11 cellular contexts compared by ENCODE assay signal in genomic region chr9:76655121-76655531, GRCh38.
A peak's percentile ranks its signal among the peaks of the same experiment; 100 is the strongest.
DNase-seq lines count a peak whose midpoint lies in the region; ATAC-seq and TF ChIP-seq lines count a peak whose summit lies in the region.
"Had no signal": no experiment of that assay in that cellular context is flagged by ENCODE, and none has a peak within 500 bp of the region (broad histone marks: within the 10 kb centered on the region; RNA-seq: fewer than 3 reads in every experiment).

No MANE protein-coding gene starts in this region.

- DNase-seq in MCF 10A (ENCODE audit: unreplicated experiment) = no peak
- DNase-seq in breast epithelium (ENCODE audit: low spot score in 2 of 2) = no peak
- DNase-seq in activated T-helper 1 cell treated with anti-CD3 and anti-CD28 coated beads, Interleukin-12 subunit alpha, Interleukin-12 subunit beta, Interleukin-2, Interleukin-4 antibody, amounts not matched to agents 30 ng/mL and 10 ng/mL and 1 ng/mL, durations not matched to agents 14 hours and 24 hours and 36 hours (ENCODE audit: low spot score) = no peak
- peak; percentile 80 for DNase-seq in iris pigment epithelial cell (ENCODE audit: low read depth)
- DNase-seq in transverse colon = no peak
- no peak for DNase-seq in AML-193 (lab: John Stamatoyannopoulos, UW)
- DNase-seq: NCI-H1417; stimulated activated CD4-positive, alpha-beta T cell treated with anti-CD3 and anti-CD28 coated beads, Interleukin-4, amount 100 ng/mL, for 1 hour had no signal

- no peak overlapping the region for H3K4me3 ChIP-seq in breast epithelium
- no peak overlapping the region for H3K4me3 ChIP-seq in transverse colon

- H3K9me3 ChIP-seq in breast epithelium = no peaks in the 10 kb centered on the region
- no peaks in the 10 kb centered on the region for H3K9me3 ChIP-seq in transverse colon

- CTCF ChIA-PET in MCF 10A (lab: Yijun Ruan, JAX) = interaction anchor here (1.0 to 10.1 kb wide), 3 partner anchors 12 to 210 kb away, joined by 4 to 226 read pairs (median 89); partner anchors contain the start of gene GCNT1

- no peaks in the 10 kb centered on the region for H3K9me3 Mint-ChIP-seq in MCF 10A (ENCODE audit: unreplicated experiment)
- no peaks in the 10 kb centered on the region for H3K9me3 Mint-ChIP-seq in activated T-helper 1 cell treated with anti-CD3 and anti-CD28 coated beads, Interleukin-12 subunit alpha, Interleukin-12 subunit beta, Interleukin-2, Interleukin-4 antibody, amounts not matched to agents 30 ng/mL and 10 ng/mL and 1 ng/mL, durations not matched to agents 14 hours and 24 hours and 36 hours
- H3K9me3 Mint-ChIP-seq in stimulated activated memory B cell treated with anti-CD40 and anti-IgM and Interleukin-4, amounts not matched to agents 10 μg/mL and 1 μg/mL and 100 μg/mL, for 72 hours = no peaks in the 10 kb centered on the region
- H3K9me3 Mint-ChIP-seq: neural crest cell had no signal

- H3K27ac ChIP-seq in breast epithelium = no peak overlapping the region
- H3K27ac ChIP-seq in transverse colon = peak overlapping the region in 3 of 4 donors; percentile 8 to 44 (median 10)

- intact Hi-C loops in MCF 10A (cut with micrococcal nuclease) (no loop called here), breast epithelium (cut with DNase I; ENCODE audit: low total_unique reads) (no loop called here), transverse colon (cut with DNase I; ENCODE audit: low total_unique reads) (no loop called here)
- intact Hi-C loops in activated T-helper 1 cell treated with anti-CD3 and anti-CD28 coated beads, Interleukin-12 subunit alpha, Interleukin-12 subunit beta, Interleukin-2, Interleukin-4 antibody, amounts not matched to agents 30 ng/mL and 10 ng/mL and 1 ng/mL, durations not matched to agents 14 hours and 24 hours and 36 hours (cut with micrococcal nuclease) = loop anchor here (5.0 kb wide), 1 partner anchor 78 kb away; no protein-coding TSS in a partner anchor

- ATAC-seq in HG02642 (IDR thresholded peaks at IDR 0.05; ENCODE audit: poor library complexity, unreplicated experiment) = no peak
- no peak for ATAC-seq in stimulated activated memory B cell treated with anti-CD40 and anti-IgM and Interleukin-4, amounts not matched to agents 10 μg/mL and 1 μg/mL and 100 μg/mL, for 72 hours

- peaks cover 5% of the 10 kb centered on the region for H3K36me3 Mint-ChIP-seq in MCF 10A (ENCODE audit: insufficient read depth, unreplicated experiment)
- no peaks in the 10 kb centered on the region for H3K36me3 Mint-ChIP-seq in activated T-helper 1 cell treated with anti-CD3 and anti-CD28 coated beads, Interleukin-12 subunit alpha, Interleukin-12 subunit beta, Interleukin-2, Interleukin-4 antibody, amounts not matched to agents 30 ng/mL and 10 ng/mL and 1 ng/mL, durations not matched to agents 14 hours and 24 hours and 36 hours (ENCODE audit: low read depth)
- no peaks in the 10 kb centered on the region for H3K36me3 Mint-ChIP-seq in stimulated activated memory B cell treated with anti-CD40 and anti-IgM and Interleukin-4, amounts not matched to agents 10 μg/mL and 1 μg/mL and 100 μg/mL, for 72 hours

- 72 to 73% methylated on average over 6 of the region's 6 CpGs for WGBS in transverse colon (ENCODE audit: low coverage in 1 of 2), 2 donors

- in situ Hi-C loops in transverse colon (cut with MboI; ENCODE audit: low pct_ligation_motif_present in 1 of 4, low pct_unique_long_range_greater_than_20kb in 1 of 4, low sequenced_read_pairs in 3 of 4) = loop anchor here in 3 of 4 donors (5.0 to 10.0 kb wide), 3 partner anchors 203 to 250 kb away; no protein-coding TSS in a partner anchor

- H3K27me3 ChIP-seq in breast epithelium = no peaks in the 10 kb centered on the region
- no peaks in the 10 kb centered on the region for H3K27me3 ChIP-seq in transverse colon

- no peaks in the 10 kb centered on the region for H3K27me3 Mint-ChIP-seq in MCF 10A (ENCODE audit: insufficient read depth, unreplicated experiment)
- H3K27me3 Mint-ChIP-seq in activated T-helper 1 cell treated with anti-CD3 and anti-CD28 coated beads, Interleukin-12 subunit alpha, Interleukin-12 subunit beta, Interleukin-2, Interleukin-4 antibody, amounts not matched to agents 30 ng/mL and 10 ng/mL and 1 ng/mL, durations not matched to agents 14 hours and 24 hours and 36 hours (ENCODE audit: insufficient read depth) = no peaks in the 10 kb centered on the region
- H3K27me3 Mint-ChIP-seq in stimulated activated memory B cell treated with anti-CD40 and anti-IgM and Interleukin-4, amounts not matched to agents 10 μg/mL and 1 μg/mL and 100 μg/mL, for 72 hours = no peaks in the 10 kb centered on the region

- H3K4me3 Mint-ChIP-seq in MCF 10A (ENCODE audit: unreplicated experiment) = peak overlapping the region; percentile 11
- H3K4me3 Mint-ChIP-seq in activated T-helper 1 cell treated with anti-CD3 and anti-CD28 coated beads, Interleukin-12 subunit alpha, Interleukin-12 subunit beta, Interleukin-2, Interleukin-4 antibody, amounts not matched to agents 30 ng/mL and 10 ng/mL and 1 ng/mL, durations not matched to agents 14 hours and 24 hours and 36 hours = no peak overlapping the region
- H3K4me3 Mint-ChIP-seq in stimulated activated memory B cell treated with anti-CD40 and anti-IgM and Interleukin-4, amounts not matched to agents 10 μg/mL and 1 μg/mL and 100 μg/mL, for 72 hours = no peak overlapping the region
- H3K4me3 Mint-ChIP-seq: neural crest cell had no signal

- peak overlapping the region; percentile 95 for H3K27ac Mint-ChIP-seq in MCF 10A (ENCODE audit: low read depth, unreplicated experiment)
- H3K27ac Mint-ChIP-seq in activated T-helper 1 cell treated with anti-CD3 and anti-CD28 coated beads, Interleukin-12 subunit alpha, Interleukin-12 subunit beta, Interleukin-2, Interleukin-4 antibody, amounts not matched to agents 30 ng/mL and 10 ng/mL and 1 ng/mL, durations not matched to agents 14 hours and 24 hours and 36 hours = peak overlapping the region; percentile 63
- H3K27ac Mint-ChIP-seq in stimulated activated memory B cell treated with anti-CD40 and anti-IgM and Interleukin-4, amounts not matched to agents 10 μg/mL and 1 μg/mL and 100 μg/mL, for 72 hours = no peak overlapping the region

- H3K36me3 ChIP-seq in breast epithelium = no peaks in the 10 kb centered on the region
- no peaks in the 10 kb centered on the region for H3K36me3 ChIP-seq in transverse colon

- POLR2A ChIA-PET in MCF 10A (lab: Yijun Ruan, JAX) = interaction anchor here (1.2 kb wide), 1 partner anchor 199 kb away, joined by 3 read pairs; no protein-coding TSS in a partner anchor

- H3K4me1 ChIP-seq in breast epithelium (no peaks in the 10 kb centered on the region), transverse colon (peaks cover 6 to 57% (median 19%) of the 10 kb centered on the region in 4 donors)

- peaks cover 48% of the 10 kb centered on the region for H3K4me1 Mint-ChIP-seq in MCF 10A (ENCODE audit: insufficient read depth, unreplicated experiment)
- peaks cover 38% of the 10 kb centered on the region for H3K4me1 Mint-ChIP-seq in activated T-helper 1 cell treated with anti-CD3 and anti-CD28 coated beads, Interleukin-12 subunit alpha, Interleukin-12 subunit beta, Interleukin-2, Interleukin-4 antibody, amounts not matched to agents 30 ng/mL and 10 ng/mL and 1 ng/mL, durations not matched to agents 14 hours and 24 hours and 36 hours (ENCODE audit: low read depth)
- H3K4me1 Mint-ChIP-seq in stimulated activated memory B cell treated with anti-CD40 and anti-IgM and Interleukin-4, amounts not matched to agents 10 μg/mL and 1 μg/mL and 100 μg/mL, for 72 hours = peaks cover 26% of the 10 kb centered on the region

- TF ChIP-seq POLR2A in breast epithelium (IDR thresholded peaks at IDR 0.05) (no peak), transverse colon (IDR thresholded peaks at IDR 0.05) (no peak)

- no peak for TF ChIP-seq EP300 in transverse colon (IDR thresholded peaks at IDR 0.05; ENCODE audit: low read depth)

- TF ChIP-seq CTCF in MCF 10A (IDR thresholded peaks at IDR 0.05; ENCODE audit: unreplicated experiment) = no peak
- TF ChIP-seq CTCF in breast epithelium (IDR thresholded peaks at IDR 0.05) = no peak
- TF ChIP-seq CTCF in transverse colon (IDR thresholded peaks at IDR 0.05) = no peak

- no TSS peak for BruUV-seq in MCF 10A (replicated peaks; lab: Mats Ljungman, UMichigan)

Comparison
In these comparisons a context has a peak if more than half of its experiments do, and no peak if none do; other contexts are left out.
1. H3K27ac ChIP-seq: peak in transverse colon (3 of 4); none in breast epithelium (0 of 2).